In genomic region chr3:122299872-122300460, GRCh38 we compare ENCODE assay signal across 9 cellular contexts. TPM values are rescaled to one million over a fixed set of nuclear protein-coding genes. Genes with fewer than 3 reads are reported as not detected.
DNase-seq lines count a peak whose midpoint lies in the region; ATAC-seq and TF ChIP-seq lines count a peak whose summit lies in the region.
"Had no signal": no experiment of that assay in that cellular context is flagged by ENCODE, and none has a peak within 500 bp of the region (broad histone marks: within the 10 kb centered on the region; RNA-seq: fewer than 3 reads in every experiment).

No MANE protein-coding gene starts in this region.

- ATAC-seq in naive B cell (ENCODE audit: low read depth in 2 of 2): no peak
- no peak for ATAC-seq in activated T-helper 17 cell treated with anti-CD3 and anti-CD28 coated beads, Interleukin-2, amount 50 U/mL, for 72 hours (replicated peaks)
- ATAC-seq in HG02623 (IDR thresholded peaks at IDR 0.05; ENCODE audit: unreplicated experiment): no peak

- intact Hi-C loops in mammary epithelial cell (cut with micrococcal nuclease): loop anchor here (1.0 to 2.0 kb wide), 3 partner anchors 41 to 754 kb away; no protein-coding TSS in a partner anchor

- no peaks in the 10 kb centered on the region for H3K4me1 ChIP-seq in mammary epithelial cell (ENCODE audit: insufficient read depth, low read length)

- H3K4me2 ChIP-seq in mammary epithelial cell (ENCODE audit: insufficient read depth, low read depth, low read length): no peak overlapping the region

- no peak overlapping the region for H3K27ac Mint-ChIP-seq in naive B cell
- no peak overlapping the region for H3K27ac Mint-ChIP-seq in activated T-helper 17 cell treated with anti-CD3 and anti-CD28 coated beads, Interleukin-2, amount 50 U/mL, for 72 hours
- no peak overlapping the region for H3K27ac Mint-ChIP-seq in T-helper 2 cell treated with Interferon-gamma antibody and Interleukin-4, amounts not matched to agents 5 μg/mL and 100 μg/mL, for 36 hours
- H3K27ac Mint-ChIP-seq: dendritic cell treated with granulocyte-macrophage colony-stimulating factor and Interleukin-4, amounts not matched to agents 40 ng/mL and 50 ng/mL, for 4 days had no signal

- H3K27me3 Mint-ChIP-seq in naive B cell: no peaks in the 10 kb centered on the region
- no peaks in the 10 kb centered on the region for H3K27me3 Mint-ChIP-seq in activated T-helper 17 cell treated with anti-CD3 and anti-CD28 coated beads, Interleukin-2, amount 50 U/mL, for 72 hours
- peaks cover 4% of the 10 kb centered on the region for H3K27me3 Mint-ChIP-seq in T-helper 2 cell treated with Interferon-gamma antibody and Interleukin-4, amounts not matched to agents 5 μg/mL and 100 μg/mL, for 36 hours (ENCODE audit: low read depth)
- H3K27me3 Mint-ChIP-seq: dendritic cell treated with granulocyte-macrophage colony-stimulating factor and Interleukin-4, amounts not matched to agents 40 ng/mL and 50 ng/mL, for 4 days had no signal

- no peak overlapping the region for H3K9ac ChIP-seq in mammary epithelial cell (ENCODE audit: insufficient read depth, low read length)

- H3K9me3 ChIP-seq in mammary epithelial cell (replicated peaks; ENCODE audit: insufficient read depth, low read length): no peaks in the 10 kb centered on the region

- no peaks in the 10 kb centered on the region for H3K79me2 ChIP-seq in mammary epithelial cell (ENCODE audit: insufficient read depth, low read length)

- no peaks in the 10 kb centered on the region for H3K27me3 ChIP-seq in mammary epithelial cell (ENCODE audit: insufficient read depth, low read length)

- BruUV-seq in mammary epithelial cell (replicated peaks; lab: Mats Ljungman, UMichigan): no TSS peak

- no peaks in the 10 kb centered on the region for H3K36me3 ChIP-seq in mammary epithelial cell (ENCODE audit: insufficient read depth, low read length)

- DNase-seq in activated gamma-delta T cell treated with Interleukin-2 at 50 U/mL for 16 hours (peak; percentile 46), activated gamma-delta T cell (lab: John Stamatoyannopoulos, UW) (no peak), NOMO-1 treated with dmso at 0.1 percent for 144 hours (lab: John Stamatoyannopoulos, UW; ENCODE audit: unreplicated experiment) (peak; percentile 34), mammary epithelial cell (no peak), naive B cell (peak; percentile 19)
- DNase-seq in T-helper 2 cell treated with Interferon-gamma antibody and Interleukin-4, amounts not matched to agents 5 μg/mL and 100 μg/mL, for 36 hours (ENCODE audit: low spot score): no peak

- no peak overlapping the region for H3K4me3 ChIP-seq in mammary epithelial cell (replicated peaks in 1 of 3; ENCODE audit: insufficient read depth in 1 of 3, low read depth in 2 of 3, low read length in 3 of 3)

- no peak overlapping the region for H2AFZ ChIP-seq in mammary epithelial cell (ENCODE audit: low read depth, low read length)

- in situ Hi-C loops in mammary epithelial cell (cut with MboI; ENCODE audit: low sequenced_read_pairs in 2 of 2): loop anchor here (10.0 kb wide), 1 partner anchor 55 kb away; no protein-coding TSS in a partner anchor

- H4K20me1 ChIP-seq in mammary epithelial cell (ENCODE audit: insufficient read depth, low read length): no peaks in the 10 kb centered on the region

- no peak overlapping the region for H3K27ac ChIP-seq in mammary epithelial cell (ENCODE audit: insufficient read depth, low read depth, low read length)

- dilution Hi-C loops in mammary epithelial cell (cut with HindIII; ENCODE audit: low sequenced_read_pairs): no loop called here

- H3K9me3 Mint-ChIP-seq in naive B cell: peaks cover 0 to 11% (median 5%) of the 10 kb centered on the region in 7 donors
- peaks cover 3% of the 10 kb centered on the region for H3K9me3 Mint-ChIP-seq in activated T-helper 17 cell treated with anti-CD3 and anti-CD28 coated beads, Interleukin-2, amount 50 U/mL, for 72 hours
- peaks cover 4% of the 10 kb centered on the region for H3K9me3 Mint-ChIP-seq in T-helper 2 cell treated with Interferon-gamma antibody and Interleukin-4, amounts not matched to agents 5 μg/mL and 100 μg/mL, for 36 hours
- H3K9me3 Mint-ChIP-seq: dendritic cell treated with granulocyte-macrophage colony-stimulating factor and Interleukin-4, amounts not matched to agents 40 ng/mL and 50 ng/mL, for 4 days had no signal

- H3K4me3 Mint-ChIP-seq in naive B cell: no peak overlapping the region
- no peak overlapping the region for H3K4me3 Mint-ChIP-seq in activated T-helper 17 cell treated with anti-CD3 and anti-CD28 coated beads, Interleukin-2, amount 50 U/mL, for 72 hours
- no peak overlapping the region for H3K4me3 Mint-ChIP-seq in T-helper 2 cell treated with Interferon-gamma antibody and Interleukin-4, amounts not matched to agents 5 μg/mL and 100 μg/mL, for 36 hours
- H3K4me3 Mint-ChIP-seq: dendritic cell treated with granulocyte-macrophage colony-stimulating factor and Interleukin-4, amounts not matched to agents 40 ng/mL and 50 ng/mL, for 4 days had no signal

- 91% methylated on average over 12 of the region's 12 CpGs for WGBS in mammary epithelial cell (ENCODE audit: low coverage, missing lambda C conversion rate)

- peak; percentile 67 to 70 for TF ChIP-seq CTCF in mammary epithelial cell (conservative IDR thresholded peaks at IDR 0.05 in 1 of 2, IDR thresholded peaks at IDR 0.05 in 1 of 2; ENCODE audit: extremely low read depth in 1 of 2, insufficient read depth in 1 of 2, low read depth in 1 of 2, low read length in 2 of 2)

- peaks cover 0 to 8% of the 10 kb centered on the region in 2 donors for H3K36me3 Mint-ChIP-seq in naive B cell
- no peaks in the 10 kb centered on the region for H3K36me3 Mint-ChIP-seq in activated T-helper 17 cell treated with anti-CD3 and anti-CD28 coated beads, Interleukin-2, amount 50 U/mL, for 72 hours (ENCODE audit: low read depth)
- H3K36me3 Mint-ChIP-seq in T-helper 2 cell treated with Interferon-gamma antibody and Interleukin-4, amounts not matched to agents 5 μg/mL and 100 μg/mL, for 36 hours (ENCODE audit: low read depth): peaks cover 2% of the 10 kb centered on the region

- CTCF ChIA-PET in mammary epithelial cell (lab: Charles Lee; ENCODE audit: low non-redundant PET): interaction anchor here (0.8 to 1.0 kb wide), 2 partner anchors 198 to 302 kb away, joined by 3 read pairs; no protein-coding TSS in a partner anchor

- peaks cover 4 to 10% (median 9%) of the 10 kb centered on the region in 3 donors for H3K4me1 Mint-ChIP-seq in naive B cell
- peaks cover 15% of the 10 kb centered on the region for H3K4me1 Mint-ChIP-seq in activated T-helper 17 cell treated with anti-CD3 and anti-CD28 coated beads, Interleukin-2, amount 50 U/mL, for 72 hours
- H3K4me1 Mint-ChIP-seq in T-helper 2 cell treated with Interferon-gamma antibody and Interleukin-4, amounts not matched to agents 5 μg/mL and 100 μg/mL, for 36 hours (ENCODE audit: low read depth): peaks cover 21% of the 10 kb centered on the region

RNA-seq across cellular contexts. Expression of gene CSTA, which starts 25.1 kb away (rescaled TPM):
- 100 to 1,000 TPM in 1 of 2 donors, 10 to 100 TPM in 1; 62.0 to 335 TPM for total RNA-seq in mammary epithelial cell
- 385 TPM for polyA plus RNA-seq in mammary epithelial cell
- 22.0 TPM for polyA minus RNA-seq in mammary epithelial cell
- polyA plus RNA-seq in naive B cell (ENCODE audit: low read depth in 6 of 6): 1 to 10 TPM in 1 of 6 donors, under 1 TPM in 3, not detected in 2; 0.57 to 2.5 (median 0.67) TPM
- not detected for total RNA-seq in activated T-helper 17 cell treated with anti-CD3 and anti-CD28 coated beads, Interleukin-2, amount 50 U/mL, for 72 hours

Comparison
In these comparisons a context has a peak if more than half of its experiments do, and no peak if none do; other contexts are left out.
1. DNase-seq: peak in activated gamma-delta T cell treated with Interleukin-2 at 50 U/mL for 16 hours (single experiment), NOMO-1 treated with dmso at 0.1 percent for 144 hours (single experiment) and naive B cell (single experiment); none in activated gamma-delta T cell (single experiment), mammary epithelial cell (single experiment) and T-helper 2 cell treated with Interferon-gamma antibody and Interleukin-4, amounts not matched to agents 5 μg/mL and 100 μg/mL, for 36 hours (single experiment).
2. RNA of gene CSTA, which starts 25.1 kb away (total RNA-seq): 62.0 to 335 TPM in mammary epithelial cell; not detected in activated T-helper 17 cell treated with anti-CD3 and anti-CD28 coated beads, Interleukin-2, amount 50 U/mL, for 72 hours; every median in the first group is over 10 times any median in the second.